In the genomic region with DNA sequence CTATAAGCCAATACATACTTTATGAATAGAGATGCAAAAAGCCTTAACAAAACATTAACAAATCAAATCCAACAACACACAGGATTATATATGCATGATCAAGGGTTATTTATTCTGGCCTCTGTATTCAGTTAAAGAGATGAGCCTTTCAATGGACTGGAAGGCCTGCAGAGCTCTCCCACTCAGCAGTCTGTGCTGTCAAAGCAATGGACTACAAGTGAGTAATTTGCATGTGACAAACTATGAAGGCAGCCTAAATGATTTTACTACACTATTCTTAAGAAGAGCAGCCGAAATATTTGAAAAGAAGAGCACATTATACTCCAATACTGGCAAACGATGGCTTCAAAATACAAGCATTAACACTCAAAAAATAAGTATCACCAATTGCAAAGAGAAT, we compare ENCODE assay signal across 27 cellular contexts.
"Had no signal": no experiment of that assay in that cellular context is flagged by ENCODE, and none has a peak within 500 bp of the region (broad histone marks: within the 10 kb centered on the region; RNA-seq: fewer than 3 reads in every experiment).

No MANE protein-coding gene starts in this region.

- H3K36me3 ChIP-seq: gastrocnemius medialis, left ventricle myocardium inferior, thyroid gland, upper lobe of left lung, vagina had no signal

- H3K4me1 Mint-ChIP-seq: nephron; stimulated activated memory B cell treated with anti-CD40 and anti-IgM and Interleukin-4, amounts not matched to agents 10 μg/mL and 1 μg/mL and 100 μg/mL, for 72 hours; stimulated activated naive CD8-positive, alpha-beta T cell treated with anti-CD3 and anti-CD28 coated beads, Interleukin-15, amount 100 ng/mL, for 72 hours had no signal

- H3K27ac ChIP-seq: body of pancreas, epithelial cell of prostate, gastrocnemius medialis, left ventricle myocardium inferior, thyroid gland, upper lobe of left lung, vagina had no signal

- H3K9me3 Mint-ChIP-seq: nephron; stimulated activated naive CD8-positive, alpha-beta T cell treated with anti-CD3 and anti-CD28 coated beads, Interleukin-15, amount 100 ng/mL, for 72 hours had no signal

- H3K4me1 ChIP-seq: body of pancreas, gastrocnemius medialis, left ventricle myocardium inferior, thyroid gland, upper lobe of left lung, vagina had no signal

- H3K27me3 ChIP-seq: body of pancreas, gastrocnemius medialis, thyroid gland, upper lobe of left lung, vagina had no signal

- H3K27me3 Mint-ChIP-seq: activated naive CD8-positive, alpha-beta T cell; stimulated activated memory B cell treated with anti-CD40 and anti-IgM and Interleukin-4, amounts not matched to agents 10 μg/mL and 1 μg/mL and 100 μg/mL, for 72 hours; stimulated activated naive CD8-positive, alpha-beta T cell treated with anti-CD3 and anti-CD28 coated beads, Interleukin-15, amount 100 ng/mL, for 72 hours had no signal

- H3K4me3 Mint-ChIP-seq: activated naive CD8-positive, alpha-beta T cell; nephron; stimulated activated memory B cell treated with anti-CD40 and anti-IgM and Interleukin-4, amounts not matched to agents 10 μg/mL and 1 μg/mL and 100 μg/mL, for 72 hours; stimulated activated naive CD8-positive, alpha-beta T cell treated with anti-CD3 and anti-CD28 coated beads, Interleukin-15, amount 100 ng/mL, for 72 hours had no signal

- H3K27ac Mint-ChIP-seq: activated naive CD8-positive, alpha-beta T cell; nephron; stimulated activated memory B cell treated with anti-CD40 and anti-IgM and Interleukin-4, amounts not matched to agents 10 μg/mL and 1 μg/mL and 100 μg/mL, for 72 hours; stimulated activated naive CD8-positive, alpha-beta T cell treated with anti-CD3 and anti-CD28 coated beads, Interleukin-15, amount 100 ng/mL, for 72 hours had no signal

- ATAC-seq: body of pancreas; gastrocnemius medialis; sciatic nerve; stimulated activated memory B cell treated with anti-CD40 and anti-IgM and Interleukin-4, amounts not matched to agents 10 μg/mL and 1 μg/mL and 100 μg/mL, for 72 hours; stimulated activated naive CD8-positive, alpha-beta T cell treated with anti-CD3 and anti-CD28 coated beads, Interleukin-15, amount 100 ng/mL, for 72 hours had no signal

- H3K9me3 ChIP-seq: body of pancreas, gastrocnemius medialis, left ventricle myocardium inferior, thyroid gland, upper lobe of left lung, vagina had no signal

- H3K4me3 ChIP-seq: body of pancreas, gastrocnemius medialis, left ventricle myocardium inferior, thyroid gland, upper lobe of left lung, vagina had no signal

- H3K36me3 Mint-ChIP-seq: stimulated activated memory B cell treated with anti-CD40 and anti-IgM and Interleukin-4, amounts not matched to agents 10 μg/mL and 1 μg/mL and 100 μg/mL, for 72 hours had no signal

- DNase-seq: activated CD4-positive, alpha-beta T cell treated with anti-CD3 and anti-CD28 coated beads for 4 hours; activated CD4-positive, alpha-beta T cell treated with anti-CD3 and anti-CD28 coated beads, Interleukin-2, amount 50 U/mL, for 48 hours; activated CD8-positive, alpha-beta memory T cell treated with anti-CD3 and anti-CD28 coated beads for 24 hours; activated effector memory CD4-positive, alpha-beta T cell treated with Interleukin-2 at 50 U/mL for 16 hours; activated naive CD4-positive, alpha-beta T cell treated with Interleukin-2 at 50 U/mL for 16 hours; aorta; body of pancreas; cerebellar nuclear complex; cortex of kidney; gastrocnemius medialis; glutamatergic neuron; islet precursor cell; left ventricle myocardium inferior; mammary epithelial cell; posterior cingulate gyrus; small intestine; stimulated activated CD4-positive, alpha-beta T cell treated with anti-CD3 and anti-CD28 coated beads, Interleukin-4, amount 100 ng/mL, for 24 hours; stimulated activated naive CD8-positive, alpha-beta T cell treated with anti-CD3 and anti-CD28 coated beads, Interleukin-15, amount 100 ng/mL, for 72 hours; T-helper 1 cell; thyroid gland; upper lobe of left lung had no signal
